Comparison of ENCODE assay signal across 1 cellular context in genomic region chr1:2971609-2972008, GRCh38.
TF ChIP-seq lines count a peak whose summit lies in the region.

No MANE protein-coding gene starts in this region.

TF ChIP-seq in HepG2, 621 proteins besides CTCF, POLR2A, EP300 and RAD21:
- no peak for TF ChIP-seq SRF (IDR thresholded peaks at IDR 0.05; ENCODE audit: low read depth, low read length)
- no peak for TF ChIP-seq REPIN1 (CRISPR knock-in tag; IDR thresholded peaks at IDR 0.05; ENCODE audit: borderline replicate concordance, low read depth)
- no peak for TF ChIP-seq CREM (IDR thresholded peaks at IDR 0.05)
- no peak for TF ChIP-seq CREM (CRISPR knock-in tag; IDR thresholded peaks at IDR 0.05)
- no peak for TF ChIP-seq ZNF564 (CRISPR knock-in tag; IDR thresholded peaks at IDR 0.05)
- no peak for TF ChIP-seq ZNF563 (CRISPR knock-in tag; IDR thresholded peaks at IDR 0.05)
- TF ChIP-seq NR2F1 (CRISPR knock-in tag; IDR thresholded peaks at IDR 0.05), result no peak
- TF ChIP-seq, protein P1, sequence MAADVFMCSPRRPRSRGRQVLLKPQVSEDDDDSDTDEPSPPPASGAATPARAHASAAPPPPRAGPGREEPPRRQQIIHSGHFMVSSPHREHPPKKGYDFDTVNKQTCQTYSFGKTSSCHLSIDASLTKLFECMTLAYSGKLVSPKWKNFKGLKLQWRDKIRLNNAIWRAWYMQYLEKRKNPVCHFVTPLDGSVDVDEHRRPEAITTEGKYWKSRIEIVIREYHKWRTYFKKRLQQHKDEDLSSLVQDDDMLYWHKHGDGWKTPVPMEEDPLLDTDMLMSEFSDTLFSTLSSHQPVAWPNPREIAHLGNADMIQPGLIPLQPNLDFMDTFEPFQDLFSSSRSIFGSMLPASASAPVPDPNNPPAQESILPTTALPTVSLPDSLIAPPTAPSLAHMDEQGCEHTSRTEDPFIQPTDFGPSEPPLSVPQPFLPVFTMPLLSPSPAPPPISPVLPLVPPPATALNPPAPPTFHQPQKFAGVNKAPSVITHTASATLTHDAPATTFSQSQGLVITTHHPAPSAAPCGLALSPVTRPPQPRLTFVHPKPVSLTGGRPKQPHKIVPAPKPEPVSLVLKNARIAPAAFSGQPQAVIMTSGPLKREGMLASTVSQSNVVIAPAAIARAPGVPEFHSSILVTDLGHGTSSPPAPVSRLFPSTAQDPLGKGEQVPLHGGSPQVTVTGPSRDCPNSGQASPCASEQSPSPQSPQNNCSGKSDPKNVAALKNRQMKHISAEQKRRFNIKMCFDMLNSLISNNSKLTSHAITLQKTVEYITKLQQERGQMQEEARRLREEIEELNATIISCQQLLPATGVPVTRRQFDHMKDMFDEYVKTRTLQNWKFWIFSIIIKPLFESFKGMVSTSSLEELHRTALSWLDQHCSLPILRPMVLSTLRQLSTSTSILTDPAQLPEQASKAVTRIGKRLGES (CRISPR knock-in tag; IDR thresholded peaks at IDR 0.05; ENCODE audit: borderline replicate concordance), result no peak
- TF ChIP-seq POLR2AphosphoS2 (IDR thresholded peaks at IDR 0.05; ENCODE audit: low read depth, low read length), result no peak
TF ChIP-seq in HepG2: peak in this region for 0.
